8 cellular contexts compared by ENCODE assay signal in genomic region chr21:32727478-32727727, GRCh38. TPM values are rescaled to one million over a fixed set of nuclear protein-coding genes. Genes with fewer than 3 reads are reported as not detected.
DNase-seq lines count a peak whose midpoint lies in the region; ATAC-seq and TF ChIP-seq lines count a peak whose summit lies in the region.

No MANE protein-coding gene starts in this region.

- peak overlapping the region; percentile 90 for H3K4me2 ChIP-seq in BLaER1
- H3K4me2 ChIP-seq in neural progenitor cell = peak overlapping the region; percentile 99

- peak overlapping the region; percentile 67 for H3K27ac ChIP-seq in BLaER1
- H3K27ac ChIP-seq in ectodermal cell (ENCODE audit: insufficient read depth, low read depth, low read length, poor library complexity, severe bottlenecking) = peak overlapping the region; percentile 28
- no peak overlapping the region for H3K27ac ChIP-seq in neural progenitor cell

- no peak for DNase-seq in NB4 (ENCODE audit: low read depth)
- no peak for DNase-seq in neural progenitor cell (ENCODE audit: low spot score)
- DNase-seq in kidney glomerular epithelial cell (lab: John Stamatoyannopoulos, UW) = no peak
- no peak for DNase-seq in effector CD8-positive, alpha-beta T cell (lab: John Stamatoyannopoulos, UW)
- no peak for DNase-seq in NCI-H774 (lab: John Stamatoyannopoulos, UW)

- no peaks in the 10 kb centered on the region for H3K36me3 Mint-ChIP-seq in neural progenitor cell

- ATAC-seq in GM21515 (IDR thresholded peaks at IDR 0.05; ENCODE audit: unreplicated experiment) = peak; percentile 17

- H3K79me2 ChIP-seq in neural progenitor cell (ENCODE audit: low read depth) = no peaks in the 10 kb centered on the region

- 0% methylated on average over 29 of the region's 29 CpGs for WGBS in ectodermal cell, 2 experiments

- H3K27ac Mint-ChIP-seq in neural progenitor cell = no peak overlapping the region

- H3K4me3 Mint-ChIP-seq in neural progenitor cell = peak overlapping the region; percentile 95

- H3K9me3 ChIP-seq in BLaER1 = no peaks in the 10 kb centered on the region
- no peaks in the 10 kb centered on the region for H3K9me3 ChIP-seq in ectodermal cell (ENCODE audit: control insufficient read depth, low read length)
- H3K9me3 ChIP-seq in neural progenitor cell (ENCODE audit: low read depth) = no peaks in the 10 kb centered on the region

- H3K4me3 ChIP-seq in BLaER1 (peak overlapping the region; percentile 90), NB4 (ENCODE audit: low read depth, low read length) (peak overlapping the region; percentile 92), ectodermal cell (ENCODE audit: insufficient read depth, low read depth, low read length) (peak overlapping the region; percentile 68), neural progenitor cell (peak overlapping the region; percentile 81)

- no peak for TF ChIP-seq POLR2A in NB4 (IDR thresholded peaks at IDR 0.05; ENCODE audit: extremely low read depth, insufficient read length)

- H3F3A ChIP-seq in neural progenitor cell (ENCODE audit: low read depth) = peaks cover 26% of the 10 kb centered on the region

- H3K27me3 Mint-ChIP-seq in neural progenitor cell (ENCODE audit: insufficient read depth, low read depth) = peaks cover 5% of the 10 kb centered on the region

- H3K4me1 ChIP-seq in BLaER1 = peaks cover 21% of the 10 kb centered on the region
- H3K4me1 ChIP-seq in ectodermal cell (ENCODE audit: control insufficient read depth, insufficient read depth, low read length) = no peaks in the 10 kb centered on the region
- H3K4me1 ChIP-seq in neural progenitor cell = peaks cover 4% of the 10 kb centered on the region

- H3K4me1 Mint-ChIP-seq in neural progenitor cell = peaks cover 16% of the 10 kb centered on the region

- H4K20me1 ChIP-seq in BLaER1 (peaks cover 11% of the 10 kb centered on the region), neural progenitor cell (ENCODE audit: low read depth) (peaks cover 3% of the 10 kb centered on the region)

- peak overlapping the region; percentile 96 for H2AFZ ChIP-seq in neural progenitor cell (replicated peaks)

- H3K9ac ChIP-seq in BLaER1 (peak overlapping the region; percentile 81), neural progenitor cell (no peak overlapping the region)

- TF ChIP-seq CTCF in NB4 (IDR thresholded peaks at IDR 0.05; ENCODE audit: low read depth, low read length) = no peak
- no peak for TF ChIP-seq CTCF in neural progenitor cell (IDR thresholded peaks at IDR 0.05)

- H3K27me3 ChIP-seq in BLaER1 = no peaks in the 10 kb centered on the region
- H3K27me3 ChIP-seq in ectodermal cell (ENCODE audit: control insufficient read depth, insufficient read depth, low read length, poor library complexity, severe bottlenecking) = no peaks in the 10 kb centered on the region
- no peaks in the 10 kb centered on the region for H3K27me3 ChIP-seq in neural progenitor cell

- peaks cover 9% of the 10 kb centered on the region for H3K36me3 ChIP-seq in BLaER1
- H3K36me3 ChIP-seq in ectodermal cell (ENCODE audit: control insufficient read depth, insufficient read depth, low read length) = no peaks in the 10 kb centered on the region
- no peaks in the 10 kb centered on the region for H3K36me3 ChIP-seq in neural progenitor cell

- no peaks in the 10 kb centered on the region for H3K9me3 Mint-ChIP-seq in neural progenitor cell

RNA-seq across cellular contexts. Expression of gene SYNJ1, which starts 0.4 kb away (rescaled TPM):
- polyA plus RNA-seq in ectodermal cell (2013, experiment 1 of 4) = 6.3 TPM
- 5.5 TPM for polyA plus RNA-seq in ectodermal cell (2013, experiment 2 of 4)
- polyA plus RNA-seq in ectodermal cell (2013, experiment 3 of 4) = 4.6 TPM
- 7.7 TPM for polyA plus RNA-seq in ectodermal cell (2013, experiment 4 of 4)
- total RNA-seq in neural progenitor cell (ENCODE audit: low replicate concordance) = 2.0 and 4.1 TPM in 2 replicates

RNA-seq across cellular contexts. Expression of gene PAXBP1, which starts 44.2 kb away (rescaled TPM):
- 99.9 TPM for polyA plus RNA-seq in ectodermal cell (2013, experiment 1 of 4)
- 113 TPM for polyA plus RNA-seq in ectodermal cell (2013, experiment 2 of 4)
- polyA plus RNA-seq in ectodermal cell (2013, experiment 3 of 4) = 91.4 TPM
- polyA plus RNA-seq in ectodermal cell (2013, experiment 4 of 4) = 101 TPM
- 121 and 193 TPM in 2 replicates for total RNA-seq in neural progenitor cell (ENCODE audit: low replicate concordance)
